Comparison of ENCODE assay signal across 14 cellular contexts in the genomic region with DNA sequence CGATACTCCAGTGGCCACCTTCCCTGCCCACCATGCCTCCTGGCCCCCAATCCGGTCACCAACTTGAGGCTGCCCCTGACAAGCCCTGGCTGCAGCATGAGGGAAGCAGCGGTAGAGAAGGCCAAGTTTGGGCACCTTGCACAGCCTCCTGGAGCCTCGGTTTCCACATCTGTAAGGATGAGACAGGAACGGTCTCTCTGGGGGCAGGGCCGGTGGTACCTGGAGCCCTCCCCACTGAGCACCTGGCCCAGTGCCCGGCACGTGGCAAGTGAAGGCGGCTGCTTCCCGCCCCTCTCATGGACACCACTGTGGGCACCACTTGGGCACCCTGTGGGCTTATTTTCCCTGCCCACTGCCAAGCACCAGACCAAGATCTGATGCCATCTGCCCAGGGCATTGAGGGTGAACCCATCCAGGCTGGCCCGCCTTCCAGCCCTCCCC.
A peak's percentile ranks its signal among the peaks of the same experiment; 100 is the strongest.
DNase-seq lines count a peak whose midpoint lies in the region; ATAC-seq and TF ChIP-seq lines count a peak whose summit lies in the region.
"Had no signal": no experiment of that assay in that cellular context is flagged by ENCODE, and none has a peak within 500 bp of the region (broad histone marks: within the 10 kb centered on the region; RNA-seq: fewer than 3 reads in every experiment).

No MANE protein-coding gene starts in this region.

- H3K4me3 ChIP-seq in suprapubic skin: no peak overlapping the region
- H3K4me3 ChIP-seq in SK-N-SH (ENCODE audit: low read depth in 2 of 2, low read length in 1 of 2): no peak overlapping the region
- H3K4me3 ChIP-seq in GM23248: no peak overlapping the region

- H3K4me2 ChIP-seq in SK-N-SH (no peak overlapping the region), GM23248 (ENCODE audit: unreplicated experiment) (no peak overlapping the region)

- no peak overlapping the region for H2AFZ ChIP-seq in SK-N-SH (ENCODE audit: low read depth)
- no peak overlapping the region for H2AFZ ChIP-seq in GM23248

- H3K79me2 ChIP-seq in SK-N-SH (ENCODE audit: insufficient read depth): no peaks in the 10 kb centered on the region
- no peaks in the 10 kb centered on the region for H3K79me2 ChIP-seq in GM23248 (ENCODE audit: insufficient read depth)

- H3K36me3 Mint-ChIP-seq in T-helper 17 cell (ENCODE audit: low read depth): peaks cover 3% of the 10 kb centered on the region
- H3K36me3 Mint-ChIP-seq in mesothelial cell of epicardium: no peaks in the 10 kb centered on the region

- peaks cover 30% of the 10 kb centered on the region for H3K4me1 ChIP-seq in suprapubic skin
- H3K4me1 ChIP-seq in SK-N-SH (ENCODE audit: control insufficient read depth in 1 of 2, insufficient read depth in 2 of 2, low read depth in 1 of 2, low read length in 1 of 2): peaks cover 0 to 3% of the 10 kb centered on the region in 2 experiments; a peak in 1 of 4 replicates
- H3K4me1 ChIP-seq in GM23248 (ENCODE audit: insufficient read depth): no peaks in the 10 kb centered on the region

- no peak overlapping the region for H3K9ac ChIP-seq in SK-N-SH
- H3K9ac ChIP-seq in GM23248: no peak overlapping the region

- peaks cover 9% of the 10 kb centered on the region for H3K27me3 ChIP-seq in suprapubic skin
- H3K27me3 ChIP-seq in SK-N-SH (ENCODE audit: insufficient read depth): no peaks in the 10 kb centered on the region
- H3K27me3 ChIP-seq in GM23248 (replicated peaks; ENCODE audit: insufficient read depth): peaks cover 44% of the 10 kb centered on the region

- POLR2A ChIA-PET in SK-N-SH (lab: Yijun Ruan, JAX): no interaction called here

- H3K4me3 Mint-ChIP-seq in T-helper 17 cell: no peak overlapping the region
- H3K4me3 Mint-ChIP-seq in mesothelial cell of epicardium: no peak overlapping the region
- H3K4me3 Mint-ChIP-seq: CD8-positive, alpha-beta T cell had no signal

- no peaks in the 10 kb centered on the region for H3K27me3 Mint-ChIP-seq in T-helper 17 cell
- H3K27me3 Mint-ChIP-seq in mesothelial cell of epicardium (ENCODE audit: low read depth): no peaks in the 10 kb centered on the region

- TF ChIP-seq EP300 in suprapubic skin (IDR thresholded peaks at IDR 0.05) (no peak), SK-N-SH (IDR thresholded peaks at IDR 0.05; ENCODE audit: borderline replicate concordance in 1 of 2, low read depth in 1 of 2, low read length in 1 of 2) (no peak)

- no peak for TF ChIP-seq POLR2A in suprapubic skin (IDR thresholded peaks at IDR 0.05)

- in situ Hi-C loops in GM23248 (cut with MboI): no loop called here

- H3K9me2 ChIP-seq in SK-N-SH: no peaks in the 10 kb centered on the region
- H3K9me2 ChIP-seq in GM23248 (ENCODE audit: insufficient read depth): no peaks in the 10 kb centered on the region

- ATAC-seq in T-helper 17 cell (no peak), GM21723 (IDR thresholded peaks at IDR 0.05; ENCODE audit: unreplicated experiment) (no peak)
- ATAC-seq: CD8-positive, alpha-beta T cell had no signal

- H3K4me1 Mint-ChIP-seq in T-helper 17 cell (peaks cover 10% of the 10 kb centered on the region), mesothelial cell of epicardium (peaks cover 71% of the 10 kb centered on the region)

- no peaks in the 10 kb centered on the region for H3K36me3 ChIP-seq in suprapubic skin
- no peaks in the 10 kb centered on the region for H3K36me3 ChIP-seq in SK-N-SH (replicated peaks in 1 of 2; ENCODE audit: control insufficient read depth in 1 of 2, insufficient read depth in 2 of 2, low read length in 1 of 2)
- H3K36me3 ChIP-seq in GM23248 (ENCODE audit: low read depth): no peaks in the 10 kb centered on the region

- H3K9me3 ChIP-seq in T-helper 17 cell (ENCODE audit: control insufficient read depth, low read length, poor library complexity, severe bottlenecking) (no peaks in the 10 kb centered on the region), suprapubic skin (no peaks in the 10 kb centered on the region), SK-N-SH (no peaks in the 10 kb centered on the region), GM23248 (ENCODE audit: low read depth) (no peaks in the 10 kb centered on the region)

- TF ChIP-seq CTCF in mesothelial cell of epicardium (IDR thresholded peaks at IDR 0.05; ENCODE audit: unreplicated experiment) (no peak), suprapubic skin (IDR thresholded peaks at IDR 0.05) (no peak), SK-N-SH (IDR thresholded peaks at IDR 0.05) (no peak)

- no peak for TF ChIP-seq RAD21 in SK-N-SH (IDR thresholded peaks at IDR 0.05; ENCODE audit: low read length)

- no peaks in the 10 kb centered on the region for H4K20me1 ChIP-seq in SK-N-SH (ENCODE audit: insufficient read depth)
- no peaks in the 10 kb centered on the region for H4K20me1 ChIP-seq in GM23248 (ENCODE audit: insufficient read depth)

- H3K27ac Mint-ChIP-seq in T-helper 17 cell: no peak overlapping the region
- H3K27ac Mint-ChIP-seq in mesothelial cell of epicardium: peak overlapping the region; percentile 86
- H3K27ac Mint-ChIP-seq: CD8-positive, alpha-beta T cell had no signal

- CTCF ChIA-PET in SK-N-SH (lab: Yijun Ruan, JAX): no interaction called here

- H3F3A ChIP-seq in SK-N-SH (replicated peaks; ENCODE audit: insufficient read depth) (no peaks in the 10 kb centered on the region), GM23248 (ENCODE audit: insufficient read depth) (no peaks in the 10 kb centered on the region)

- H3K27ac ChIP-seq in suprapubic skin: no peak overlapping the region
- H3K27ac ChIP-seq in SK-N-SH (ENCODE audit: low read depth in 2 of 2, low read length in 1 of 2): no peak overlapping the region
- H3K27ac ChIP-seq in GM23248: no peak overlapping the region

- 77% methylated on average over 9 of the region's 11 CpGs for WGBS in suprapubic skin
- WGBS in SK-N-SH (ENCODE audit: low lambda C conversion rate): 63% methylated on average over 11 of the region's 11 CpGs
- 48 to 51% methylated on average over 7 to 11 of the region's 11 CpGs for WGBS in GM23248 (ENCODE audit: low coverage in 1 of 2, low lambda C conversion rate in 2 of 2, missing lambda C conversion rate in 2 of 2), 2 experiments

- H3K9me3 Mint-ChIP-seq in mesothelial cell of epicardium: peaks cover 16% of the 10 kb centered on the region
- H3K9me3 Mint-ChIP-seq: CD8-positive, alpha-beta T cell had no signal

- peak; percentile 1 to 3 (median 1) for DNase-seq in T-helper 17 cell
- DNase-seq in ecto neural progenitor cell (ENCODE audit: low spot score): peak; percentile 30
- DNase-seq in mesothelial cell of epicardium (ENCODE audit: low spot score in 2 of 2, unreplicated experiment in 2 of 2): peak in 1 of 2 experiments; percentile 35
- DNase-seq in suprapubic skin (ENCODE audit: low spot score in 2 of 2): peak; percentile 58 to 76
- no peak for DNase-seq in SK-N-SH
- no peak for DNase-seq in GM23248
- no peak for DNase-seq in stimulated activated CD4-positive, alpha-beta T cell treated with anti-CD3 and anti-CD28 coated beads, Interleukin-12 subunit alpha, Interleukin-12 subunit beta, amount 100 ng/mL, for 4 hours
- DNase-seq: activated effector memory CD4-positive, alpha-beta T cell treated with Interleukin-2 at 50 U/mL for 16 hours; GF-D8; MV-4-11; NCI-H446 treated with DMSO at 0.1 percent for 48 hours; SHP77 treated with DMSO at 0.1 percent for 48 hours had no signal

TF ChIP-seq in SK-N-SH, 30 proteins besides CTCF, POLR2A, EP300 and RAD21:
- TF ChIP-seq EZH2phosphoT487 (IDR thresholded peaks at IDR 0.05; ENCODE audit: borderline replicate concordance, low read depth) (no peak), SIN3A (IDR thresholded peaks at IDR 0.05; ENCODE audit: borderline replicate concordance, low read depth, low read length) (no peak), NFIC (IDR thresholded peaks at IDR 0.05; ENCODE audit: borderline replicate concordance) (no peak), CHD2 (IDR thresholded peaks at IDR 0.05; ENCODE audit: low read length, partially characterized antibody) (no peak)
- TF ChIP-seq, protein P1, sequence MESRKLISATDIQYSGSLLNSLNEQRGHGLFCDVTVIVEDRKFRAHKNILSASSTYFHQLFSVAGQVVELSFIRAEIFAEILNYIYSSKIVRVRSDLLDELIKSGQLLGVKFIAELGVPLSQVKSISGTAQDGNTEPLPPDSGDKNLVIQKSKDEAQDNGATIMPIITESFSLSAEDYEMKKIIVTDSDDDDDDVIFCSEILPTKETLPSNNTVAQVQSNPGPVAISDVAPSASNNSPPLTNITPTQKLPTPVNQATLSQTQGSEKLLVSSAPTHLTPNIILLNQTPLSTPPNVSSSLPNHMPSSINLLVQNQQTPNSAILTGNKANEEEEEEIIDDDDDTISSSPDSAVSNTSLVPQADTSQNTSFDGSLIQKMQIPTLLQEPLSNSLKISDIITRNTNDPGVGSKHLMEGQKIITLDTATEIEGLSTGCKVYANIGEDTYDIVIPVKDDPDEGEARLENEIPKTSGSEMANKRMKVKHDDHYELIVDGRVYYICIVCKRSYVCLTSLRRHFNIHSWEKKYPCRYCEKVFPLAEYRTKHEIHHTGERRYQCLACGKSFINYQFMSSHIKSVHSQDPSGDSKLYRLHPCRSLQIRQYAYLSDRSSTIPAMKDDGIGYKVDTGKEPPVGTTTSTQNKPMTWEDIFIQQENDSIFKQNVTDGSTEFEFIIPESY (IDR thresholded peaks at IDR 0.05; ENCODE audit: borderline replicate concordance, low read depth): no peak

Comparison
In these comparisons a context has a peak if more than half of its experiments do, and no peak if none do; other contexts are left out.
1. DNase-seq: peak in T-helper 17 cell (3 of 3), ecto neural progenitor cell (single experiment) and suprapubic skin (2 of 2); none in SK-N-SH (single experiment), GM23248 (single experiment) and stimulated activated CD4-positive, alpha-beta T cell treated with anti-CD3 and anti-CD28 coated beads, Interleukin-12 subunit alpha, Interleukin-12 subunit beta, amount 100 ng/mL, for 4 hours (single experiment).